In the genomic region with DNA sequence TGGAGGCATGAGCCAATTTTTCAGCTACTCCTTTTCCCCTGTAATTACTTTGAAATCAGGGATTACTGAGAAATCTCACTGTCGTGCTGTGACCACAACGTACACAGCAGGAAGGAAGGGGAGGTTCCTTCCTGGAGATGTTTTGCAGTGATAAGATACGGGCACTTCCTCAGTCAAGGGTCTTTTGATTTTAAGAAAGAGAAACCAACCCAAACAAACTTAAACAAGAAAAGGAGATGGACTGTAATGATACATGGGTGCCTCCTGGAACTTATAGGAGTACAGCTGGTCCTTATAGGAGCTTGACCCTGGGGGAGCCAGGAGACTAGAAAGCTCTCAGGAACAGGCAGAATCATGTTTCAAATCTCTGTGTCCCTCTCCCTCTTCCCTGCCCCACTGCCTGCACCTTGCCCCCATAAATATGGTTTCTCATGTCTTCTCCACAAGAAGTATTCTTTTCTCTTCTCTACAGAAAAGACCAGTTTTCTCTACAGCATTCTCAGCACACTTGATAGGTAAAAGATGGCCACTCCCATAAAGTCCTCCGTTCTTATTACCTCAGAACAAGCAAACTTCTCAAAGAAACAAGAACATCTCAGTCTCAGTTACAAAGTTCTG, we compare ENCODE assay signal across 8 cellular contexts.
DNase-seq lines count a peak whose midpoint lies in the region; ATAC-seq and TF ChIP-seq lines count a peak whose summit lies in the region.

No MANE protein-coding gene starts in this region.

- TF ChIP-seq CTCF in left lung (IDR thresholded peaks at IDR 0.05), result no peak

- peaks cover 0 to 3% (median 2%) of the 10 kb centered on the region in 7 donors for H3K9me3 Mint-ChIP-seq in CD4-positive, CD25-positive, alpha-beta regulatory T cell
- H3K9me3 Mint-ChIP-seq in activated T-cell treated with anti-CD3 and anti-CD28 coated beads, Interleukin-2, amount 50 U/mL, for 4 hours, result peaks cover 13% of the 10 kb centered on the region

- peak; percentile 26 to 90 (median 66) for DNase-seq in CD4-positive, CD25-positive, alpha-beta regulatory T cell
- no peak for DNase-seq in activated T-cell treated with anti-CD3 and anti-CD28 coated beads, Interleukin-2, amount 50 U/mL, for 4 hours
- no peak for DNase-seq in left lung
- no peak for DNase-seq in glomerular visceral epithelial cell (ENCODE audit: extremely low spot score)
- DNase-seq in stimulated activated CD4-positive, alpha-beta T cell treated with anti-CD3 and anti-CD28 coated beads, Interleukin-4, amount 100 ng/mL, for 1 hour, result no peak
- DNase-seq in stimulated activated CD4-positive, alpha-beta T cell treated with anti-CD3 and anti-CD28 coated beads, Interleukin-1b, Interleukin-23, amount 100 ng/mL, for 48 hours, result no peak

- peak overlapping the region; percentile 84 for H3K4me3 ChIP-seq in CD4-positive, CD25-positive, alpha-beta regulatory T cell (ENCODE audit: low read depth, low read length)
- peak overlapping the region in 1 of 2 donors; percentile 6 for H3K4me3 ChIP-seq in left lung

- H3K27ac Mint-ChIP-seq in CD4-positive, CD25-positive, alpha-beta regulatory T cell, result peak overlapping the region; percentile 95 to 99 (median 97)

- H3K27me3 ChIP-seq in CD4-positive, CD25-positive, alpha-beta regulatory T cell (ENCODE audit: control insufficient read depth, insufficient read depth, low read length), result no peaks in the 10 kb centered on the region
- no peaks in the 10 kb centered on the region for H3K27me3 ChIP-seq in left lung

- no peaks in the 10 kb centered on the region for H3K36me3 ChIP-seq in CD4-positive, CD25-positive, alpha-beta regulatory T cell (ENCODE audit: control insufficient read depth, insufficient read depth, low read length)
- H3K36me3 ChIP-seq in left lung, result no peaks in the 10 kb centered on the region

- peak overlapping the region; percentile 79 to 93 (median 88) for H3K4me3 Mint-ChIP-seq in CD4-positive, CD25-positive, alpha-beta regulatory T cell
- peak overlapping the region; percentile 75 for H3K4me3 Mint-ChIP-seq in activated T-cell treated with anti-CD3 and anti-CD28 coated beads, Interleukin-2, amount 50 U/mL, for 4 hours

- H3K27me3 Mint-ChIP-seq in CD4-positive, CD25-positive, alpha-beta regulatory T cell, result no peaks in the 10 kb centered on the region
- no peaks in the 10 kb centered on the region for H3K27me3 Mint-ChIP-seq in activated T-cell treated with anti-CD3 and anti-CD28 coated beads, Interleukin-2, amount 50 U/mL, for 4 hours (ENCODE audit: low read depth)

- peak overlapping the region; percentile 90 for H3K27ac ChIP-seq in CD4-positive, CD25-positive, alpha-beta regulatory T cell (ENCODE audit: insufficient read depth, low read length, poor library complexity, severe bottlenecking)
- H3K27ac ChIP-seq in left lung, result peak overlapping the region; percentile 63 to 87

- no peaks in the 10 kb centered on the region for H3K36me3 Mint-ChIP-seq in CD4-positive, CD25-positive, alpha-beta regulatory T cell
- H3K36me3 Mint-ChIP-seq in activated T-cell treated with anti-CD3 and anti-CD28 coated beads, Interleukin-2, amount 50 U/mL, for 4 hours (ENCODE audit: insufficient read depth), result peaks cover 9% of the 10 kb centered on the region

- intact Hi-C loops in left lung (cut with DNase I), result no loop called here

- peaks cover 40 to 69% (median 59%) of the 10 kb centered on the region in 4 donors for H3K4me1 Mint-ChIP-seq in CD4-positive, CD25-positive, alpha-beta regulatory T cell
- H3K4me1 Mint-ChIP-seq in activated T-cell treated with anti-CD3 and anti-CD28 coated beads, Interleukin-2, amount 50 U/mL, for 4 hours (ENCODE audit: low read depth), result peaks cover 69% of the 10 kb centered on the region

- peak; percentile 72 to 73 for ATAC-seq in CD4-positive, CD25-positive, alpha-beta regulatory T cell (ENCODE audit: low read depth in 2 of 2)
- ATAC-seq in GM19043 (IDR thresholded peaks at IDR 0.05; ENCODE audit: low read depth, unreplicated experiment), result peak; percentile 23
- ATAC-seq in HG03520 (IDR thresholded peaks at IDR 0.05; ENCODE audit: unreplicated experiment), result peak; percentile 26
- peak; percentile 2 to 15 for ATAC-seq in activated T-cell treated with anti-CD3 and anti-CD28 coated beads, Interleukin-2, amount 50 U/mL, for 4 hours
- peak; percentile 51 for ATAC-seq in left lung

- H3K4me1 ChIP-seq in CD4-positive, CD25-positive, alpha-beta regulatory T cell (ENCODE audit: control insufficient read depth, insufficient read depth, low read length, poor library complexity, severe bottlenecking), result peaks cover 71% of the 10 kb centered on the region
- peaks cover 0 to 55% of the 10 kb centered on the region in 2 donors for H3K4me1 ChIP-seq in left lung

- H3K9me3 ChIP-seq in CD4-positive, CD25-positive, alpha-beta regulatory T cell (ENCODE audit: control insufficient read depth in 2 of 2, low read length in 2 of 2), result no peaks in the 10 kb centered on the region
- peaks cover 0 to 2% of the 10 kb centered on the region in 2 donors for H3K9me3 ChIP-seq in left lung

Comparison
In these comparisons a context has a peak if more than half of its experiments do, and no peak if none do; other contexts are left out.
1. ATAC-seq: peak in every context shown above with its lines; median percentile 72 in CD4-positive, CD25-positive, alpha-beta regulatory T cell; 51 in left lung; 26 in HG03520; 23 in GM19043; 8 in activated T-cell treated with anti-CD3 and anti-CD28 coated beads, Interleukin-2, amount 50 U/mL, for 4 hours.
2. DNase-seq: peak in CD4-positive, CD25-positive, alpha-beta regulatory T cell (3 of 3); none in activated T-cell treated with anti-CD3 and anti-CD28 coated beads, Interleukin-2, amount 50 U/mL, for 4 hours (single experiment), left lung (0 of 2), glomerular visceral epithelial cell (single experiment), stimulated activated CD4-positive, alpha-beta T cell treated with anti-CD3 and anti-CD28 coated beads, Interleukin-4, amount 100 ng/mL, for 1 hour (single experiment) and stimulated activated CD4-positive, alpha-beta T cell treated with anti-CD3 and anti-CD28 coated beads, Interleukin-1b, Interleukin-23, amount 100 ng/mL, for 48 hours (single experiment).